Comparison of ENCODE assay signal across 12 cellular contexts in the genomic region with DNA sequence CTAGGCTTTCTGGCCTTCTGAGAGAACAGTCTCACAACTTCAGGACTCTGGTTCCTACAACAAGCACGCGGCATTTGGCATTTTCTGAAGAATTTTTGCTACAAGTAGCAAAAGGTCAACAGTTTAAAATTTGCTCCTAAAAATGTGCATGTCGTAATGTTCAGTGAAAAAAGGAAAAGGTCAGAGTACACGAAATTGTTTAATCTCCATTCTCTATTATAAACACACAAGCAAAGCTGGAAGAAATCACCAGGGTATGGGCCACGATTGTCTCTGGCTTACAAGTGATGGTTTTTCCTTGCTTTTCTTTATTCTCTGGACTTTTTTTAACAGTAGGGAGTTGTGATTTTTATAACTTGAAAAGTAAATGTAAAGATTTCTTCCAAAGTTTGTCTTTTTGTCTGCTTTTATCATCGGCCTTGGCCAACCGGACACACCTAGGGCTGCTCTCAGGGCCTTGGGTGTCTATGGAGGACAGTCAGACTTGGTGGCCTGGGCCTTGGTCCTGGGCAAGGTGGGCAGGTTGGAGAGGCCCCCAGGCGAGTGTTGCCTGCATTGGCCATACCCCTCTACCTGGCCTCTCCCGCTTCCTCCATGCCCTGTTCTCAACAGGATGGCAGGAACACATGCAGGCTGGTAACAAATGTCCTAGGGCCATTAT. TPM values are rescaled to one million over a fixed set of nuclear protein-coding genes. Genes with fewer than 3 reads are reported as not detected.
DNase-seq lines count a peak whose midpoint lies in the region; ATAC-seq, FAIRE-seq and TF ChIP-seq lines count a peak whose summit lies in the region.
"Had no signal": no experiment of that assay in that cellular context is flagged by ENCODE, and none has a peak within 500 bp of the region (broad histone marks: within the 10 kb centered on the region; RNA-seq: fewer than 3 reads in every experiment).

No MANE protein-coding gene starts in this region.

- no peak overlapping the region; the same call in 1 of the 2 replicates for H2AFZ ChIP-seq in MM.1S (ENCODE audit: low read length)

- no peaks in the 10 kb centered on the region for H3K36me3 Mint-ChIP-seq in activated CD8-positive, alpha-beta memory T cell treated with anti-CD3 and anti-CD28 coated beads, Interleukin-2, amount 10 ng/mL, durations not matched to agents 7 days and 5 days
- peaks cover 18% of the 10 kb centered on the region for H3K36me3 Mint-ChIP-seq in stimulated activated memory B cell treated with anti-CD40 and anti-IgM and Interleukin-4, amounts not matched to agents 10 μg/mL and 1 μg/mL and 100 μg/mL, for 72 hours
- H3K36me3 Mint-ChIP-seq: activated naive CD4-positive, alpha-beta T cell treated with anti-CD3 and anti-CD28 coated beads, Interleukin-2, amount 50 U/mL, for 72 hours had no signal

- no peaks in the 10 kb centered on the region; the same call in 1 of the 2 replicates for H3K27me3 ChIP-seq in MM.1S (replicated peaks; ENCODE audit: insufficient read depth, low read length)

- peaks cover 43% of the 10 kb centered on the region for H3K4me1 Mint-ChIP-seq in activated CD8-positive, alpha-beta memory T cell treated with anti-CD3 and anti-CD28 coated beads, Interleukin-2, amount 10 ng/mL, durations not matched to agents 7 days and 5 days
- H3K4me1 Mint-ChIP-seq in stimulated activated memory B cell treated with anti-CD40 and anti-IgM and Interleukin-4, amounts not matched to agents 10 μg/mL and 1 μg/mL and 100 μg/mL, for 72 hours, result peaks cover 63% of the 10 kb centered on the region

- H3K4me1 ChIP-seq in MM.1S (ENCODE audit: low read length), result peaks cover 3% of the 10 kb centered on the region; the same call in 1 of the 2 replicates
- H3K4me1 ChIP-seq: A549 had no signal

- no peaks in the 10 kb centered on the region for H3K9me2 ChIP-seq in MM.1S (replicated peaks; ENCODE audit: insufficient read depth, low read length)

- H3K9me3 ChIP-seq in MM.1S (replicated peaks; ENCODE audit: insufficient read depth, low read length), result no peaks in the 10 kb centered on the region
- H3K9me3 ChIP-seq: A549 had no signal

- no peaks in the 10 kb centered on the region for H3K9me3 Mint-ChIP-seq in activated CD8-positive, alpha-beta memory T cell treated with anti-CD3 and anti-CD28 coated beads, Interleukin-2, amount 10 ng/mL, durations not matched to agents 7 days and 5 days (ENCODE audit: low read depth)
- H3K9me3 Mint-ChIP-seq in stimulated activated memory B cell treated with anti-CD40 and anti-IgM and Interleukin-4, amounts not matched to agents 10 μg/mL and 1 μg/mL and 100 μg/mL, for 72 hours, result no peaks in the 10 kb centered on the region
- H3K9me3 Mint-ChIP-seq: activated naive CD4-positive, alpha-beta T cell treated with anti-CD3 and anti-CD28 coated beads, Interleukin-2, amount 50 U/mL, for 72 hours had no signal

- peak overlapping the region; percentile 79 for H3K27ac Mint-ChIP-seq in activated CD8-positive, alpha-beta memory T cell treated with anti-CD3 and anti-CD28 coated beads, Interleukin-2, amount 10 ng/mL, durations not matched to agents 7 days and 5 days
- H3K27ac Mint-ChIP-seq in stimulated activated memory B cell treated with anti-CD40 and anti-IgM and Interleukin-4, amounts not matched to agents 10 μg/mL and 1 μg/mL and 100 μg/mL, for 72 hours, result peak overlapping the region; percentile 98

- FAIRE-seq in endometrium (lab: Jason Lieb, UNC), result peak; percentile 80
- FAIRE-seq: A549, H1 had no signal

- TF ChIP-seq CTCF in MM.1S (IDR thresholded peaks at IDR 0.05; ENCODE audit: low read length), result no peak

- H4K20me1 ChIP-seq in MM.1S (ENCODE audit: insufficient read depth, low read length), result no peaks in the 10 kb centered on the region

- no peaks in the 10 kb centered on the region for H3K36me3 ChIP-seq in MM.1S (replicated peaks; ENCODE audit: insufficient read depth, low read length)

- H3K27ac ChIP-seq in MM.1S (ENCODE audit: low read length), result no peak overlapping the region
- H3K27ac ChIP-seq: A549 had no signal

- CTCF ChIA-PET in activated CD8-positive, alpha-beta memory T cell treated with anti-CD3 and anti-CD28 coated beads, Interleukin-2, amount 10 ng/mL, durations not matched to agents 7 days and 5 days (lab: Charles Lee), result interaction anchor here (1.0 to 1.2 kb wide), 2 partner anchors 31 to 214 kb away, joined by 3 to 4 read pairs; no protein-coding TSS in a partner anchor

- ATAC-seq in activated CD8-positive, alpha-beta memory T cell treated with anti-CD3 and anti-CD28 coated beads, Interleukin-2, amount 10 ng/mL, durations not matched to agents 7 days and 5 days, result no peak
- peak; percentile 22 for ATAC-seq in stimulated activated memory B cell treated with anti-CD40 and anti-IgM and Interleukin-4, amounts not matched to agents 10 μg/mL and 1 μg/mL and 100 μg/mL, for 72 hours
- ATAC-seq in HG02840 (IDR thresholded peaks at IDR 0.05; ENCODE audit: low FRiP score, unreplicated experiment), result no peak
- ATAC-seq in HG03342 (IDR thresholded peaks at IDR 0.05; ENCODE audit: unreplicated experiment), result no peak
- ATAC-seq: A549 had no signal

- H3K4me3 Mint-ChIP-seq in activated CD8-positive, alpha-beta memory T cell treated with anti-CD3 and anti-CD28 coated beads, Interleukin-2, amount 10 ng/mL, durations not matched to agents 7 days and 5 days, result peak overlapping the region; percentile 71
- H3K4me3 Mint-ChIP-seq in stimulated activated memory B cell treated with anti-CD40 and anti-IgM and Interleukin-4, amounts not matched to agents 10 μg/mL and 1 μg/mL and 100 μg/mL, for 72 hours, result peak overlapping the region; percentile 99

- H3K79me2 ChIP-seq in MM.1S (ENCODE audit: low read length), result no peaks in the 10 kb centered on the region

- no peak for DNase-seq in activated CD8-positive, alpha-beta memory T cell treated with anti-CD3 and anti-CD28 coated beads, Interleukin-2, amount 10 ng/mL, durations not matched to agents 7 days and 5 days
- DNase-seq in activated CD8-positive, alpha-beta memory T cell treated with anti-CD3 and anti-CD28 coated beads, Interleukin-2, amount 50 U/mL, for 4 hours, result no peak
- DNase-seq in MM.1S (no peak), HPDE6-E6E7 (ENCODE audit: extremely low spot score) (no peak)
- DNase-seq: SHP77 treated with DMSO at 0.1 percent for 48 hours had no signal

- H3K27me3 Mint-ChIP-seq in activated CD8-positive, alpha-beta memory T cell treated with anti-CD3 and anti-CD28 coated beads, Interleukin-2, amount 10 ng/mL, durations not matched to agents 7 days and 5 days, result peaks cover 5% of the 10 kb centered on the region
- no peaks in the 10 kb centered on the region for H3K27me3 Mint-ChIP-seq in stimulated activated memory B cell treated with anti-CD40 and anti-IgM and Interleukin-4, amounts not matched to agents 10 μg/mL and 1 μg/mL and 100 μg/mL, for 72 hours

- H3F3A ChIP-seq in MM.1S (ENCODE audit: insufficient read depth, low read length), result no peaks in the 10 kb centered on the region

- peak overlapping the region; percentile 49; the same call in 1 of the 2 replicates for H3K4me2 ChIP-seq in MM.1S (ENCODE audit: low read depth, low read length)
- H3K4me2 ChIP-seq: A549 had no signal

- H3K9ac ChIP-seq in MM.1S (ENCODE audit: low read length), result no peak overlapping the region

- no peak overlapping the region for H3K4me3 ChIP-seq in MM.1S (ENCODE audit: low read length)
- H3K4me3 ChIP-seq: A549 had no signal

RNA-seq across cellular contexts. Expression of gene PLEKHG1, which starts 32.4 kb away (rescaled TPM):
- total RNA-seq in activated CD8-positive, alpha-beta memory T cell treated with anti-CD3 and anti-CD28 coated beads, Interleukin-2, amount 10 ng/mL, durations not matched to agents 7 days and 5 days, result 1 to 10 TPM; 4.6 to 5.1 TPM
